ENCODE assay signal across 17 cellular contexts in genomic region chr5:104198156-104198555, GRCh38.
DNase-seq lines count a peak whose midpoint lies in the region; ATAC-seq and TF ChIP-seq lines count a peak whose summit lies in the region.
"Had no signal": no experiment of that assay in that cellular context is flagged by ENCODE, and none has a peak within 500 bp of the region (broad histone marks: within the 10 kb centered on the region; RNA-seq: fewer than 3 reads in every experiment).

No MANE protein-coding gene starts in this region.

- H4K20me1 ChIP-seq in PC-3 (ENCODE audit: low read length): no peaks in the 10 kb centered on the region

- no peaks in the 10 kb centered on the region for H3K79me2 ChIP-seq in PC-3 (ENCODE audit: low read length)

- DNase-seq in NCI-H69 (lab: John Stamatoyannopoulos, UW) (peak; percentile 53), PC-3 (peak; percentile 87), left lung (no peak), SW 1271 (lab: John Stamatoyannopoulos, UW) (no peak), NOMO-1 treated with dmso at 0.1 percent for 144 hours (lab: John Stamatoyannopoulos, UW; ENCODE audit: unreplicated experiment) (no peak)
- DNase-seq: C1 segment of cervical spinal cord; Calu3; CD4-positive, alpha-beta memory T cell; COR-L47; DMS79; EL; GDM1; GOT3; HFFc6 had no signal

- no peak overlapping the region for H3K4me2 ChIP-seq in PC-3 (ENCODE audit: low read length)

- H3K9me3 ChIP-seq in PC-3 (ENCODE audit: low read length) (no peaks in the 10 kb centered on the region), left lung (no peaks in the 10 kb centered on the region)
- H3K9me3 ChIP-seq: HAP-1 had no signal

- no peaks in the 10 kb centered on the region for H3F3A ChIP-seq in PC-3 (ENCODE audit: low read length, unreplicated experiment)

- ATAC-seq in PC-3 (peak; percentile 99), left lung (peak; percentile 47), GM18519 (IDR thresholded peaks at IDR 0.05; ENCODE audit: low FRiP score, unreplicated experiment) (no peak)
- ATAC-seq: GM12878 had no signal

- no peaks in the 10 kb centered on the region for H3K27me3 ChIP-seq in PC-3 (ENCODE audit: low read length)
- no peaks in the 10 kb centered on the region for H3K27me3 ChIP-seq in left lung

- TF ChIP-seq CTCF in PC-3 (conservative IDR thresholded peaks at IDR 0.05; ENCODE audit: low read depth, low read length): no peak
- TF ChIP-seq CTCF in left lung (IDR thresholded peaks at IDR 0.05): no peak

- H3K9me2 ChIP-seq in PC-3 (replicated peaks; ENCODE audit: low read length): no peaks in the 10 kb centered on the region

- no peaks in the 10 kb centered on the region for H3K36me3 ChIP-seq in PC-3 (ENCODE audit: low read depth, low read length)
- no peaks in the 10 kb centered on the region for H3K36me3 ChIP-seq in left lung
- H3K36me3 ChIP-seq: HAP-1 had no signal

- H3K4me3 ChIP-seq in PC-3 (ENCODE audit: low read length) (no peak overlapping the region), left lung (no peak overlapping the region)
- H3K4me3 ChIP-seq: GM12878, HAP-1 had no signal

- POLR2A ChIA-PET in PC-3 (lab: Charles Lee; ENCODE audit: unreplicated experiment): no interaction called here

- no peak overlapping the region for H2AFZ ChIP-seq in PC-3 (ENCODE audit: low read length)

- intact Hi-C loops in PC-3 (cut with micrococcal nuclease): loop anchor here (10.0 kb wide), 1 partner anchor 717 kb away; no protein-coding TSS in a partner anchor
- intact Hi-C loops in left lung (cut with DNase I): no loop called here

- H3K27ac ChIP-seq in PC-3 (ENCODE audit: low read length) (no peak overlapping the region), left lung (no peak overlapping the region)

- BruUV-seq in PC-3 (replicated peaks; lab: Mats Ljungman, UMichigan): no TSS peak

- CTCF ChIA-PET in PC-3 (lab: Charles Lee): interaction anchor here (0.6 kb wide), 1 partner anchor 464 kb away, joined by 8 read pairs; no protein-coding TSS in a partner anchor

- peaks cover 10% of the 10 kb centered on the region for H3K4me1 ChIP-seq in PC-3 (ENCODE audit: insufficient read depth, low read length)
- H3K4me1 ChIP-seq in left lung: no peaks in the 10 kb centered on the region
- H3K4me1 ChIP-seq: HAP-1 had no signal

- no peak overlapping the region for H3K9ac ChIP-seq in PC-3 (ENCODE audit: low read length)

Comparison
In these comparisons a context has a peak if more than half of its experiments do, and no peak if none do; other contexts are left out.
1. DNase-seq: peak in NCI-H69 (single experiment) and PC-3 (single experiment); none in left lung (0 of 2), SW 1271 (0 of 2) and NOMO-1 treated with dmso at 0.1 percent for 144 hours (single experiment).